26 cellular contexts compared by ENCODE assay signal in genomic region chr9:92896037-92896436, GRCh38. TPM values are rescaled to one million over a fixed set of nuclear protein-coding genes. Genes with fewer than 3 reads are reported as not detected.
"Had no signal": no experiment of that assay in that cellular context is flagged by ENCODE, and none has a peak within 500 bp of the region (broad histone marks: within the 10 kb centered on the region; RNA-seq: fewer than 3 reads in every experiment).

No MANE protein-coding gene starts in this region.

- H3K4me1 Mint-ChIP-seq: brain had no signal

- H3K4me1 ChIP-seq: foreskin keratinocyte, neural progenitor cell, sigmoid colon, testis, uterus had no signal

- H3K9me3 ChIP-seq: sigmoid colon, testis, uterus had no signal

- H3K4me3 Mint-ChIP-seq: activated naive CD4-positive, alpha-beta T cell treated with anti-CD3 and anti-CD28 coated beads, Interleukin-2, amount 10 ng/mL, durations not matched to agents 7 days and 5 days; brain; naive thymus-derived CD4-positive, alpha-beta T cell; neural progenitor cell had no signal

- H3K9ac ChIP-seq: neural progenitor cell had no signal

- H3K27me3 ChIP-seq: neural progenitor cell, sigmoid colon, testis, uterus had no signal

- H3K27ac ChIP-seq: foreskin keratinocyte, neural progenitor cell, sigmoid colon, testis, uterus, VCaP had no signal

- H2AFZ ChIP-seq: neural progenitor cell had no signal

- H3K4me3 ChIP-seq: neural progenitor cell, sigmoid colon, smooth muscle cell, testis, uterus had no signal

- H3K36me3 ChIP-seq: neural progenitor cell, sigmoid colon, uterus had no signal

- DNase-seq: activated CD4-positive, CD25-positive, alpha-beta regulatory T cell treated with anti-CD3 and anti-CD28 coated beads, Interleukin-2, amount 50 U/mL, for 72 hours; activated CD8-positive, alpha-beta memory T cell treated with anti-CD3 and anti-CD28 coated beads, Interleukin-2, amount 50 U/mL, for 48 hours; activated effector memory CD4-positive, alpha-beta T cell treated with anti-CD3 and anti-CD28 coated beads, Interleukin-2, amount 50 U/mL, for 16 hours; activated naive CD4-positive, alpha-beta T cell treated with anti-CD3 and anti-CD28 coated beads, Interleukin-2, amount 10 ng/mL, durations not matched to agents 7 days and 5 days; activated T-cell treated with anti-CD3 and anti-CD28 coated beads, Interleukin-2, amount 50 U/mL, for 4 hours; aorta; dermis blood vessel endothelial cell; effector CD8-positive, alpha-beta T cell; erythroblast; foreskin keratinocyte; left colon; mesendoderm; naive thymus-derived CD4-positive, alpha-beta T cell; retina; sigmoid colon; stimulated activated CD4-positive, alpha-beta T cell treated with anti-CD3 and anti-CD28 coated beads, Interleukin-2, amount 100 ng/mL, for 48 hours; stimulated activated CD8-positive, alpha-beta memory T cell treated with anti-CD3 and anti-CD28 coated beads, Interleukin-4, amount 100 ng/mL, for 48 hours; stimulated activated naive CD4-positive, alpha-beta T cell; testis; trophoblast cell; uterus had no signal

- H3K4me2 ChIP-seq: neural progenitor cell, smooth muscle cell had no signal

- H3K27ac Mint-ChIP-seq: activated naive CD4-positive, alpha-beta T cell treated with anti-CD3 and anti-CD28 coated beads, Interleukin-2, amount 10 ng/mL, durations not matched to agents 7 days and 5 days; brain had no signal

- ATAC-seq: activated T-cell treated with anti-CD3 and anti-CD28 coated beads, Interleukin-2, amount 50 U/mL, for 4 hours; foreskin keratinocyte; left colon; naive thymus-derived CD4-positive, alpha-beta T cell had no signal

- H3K36me3 Mint-ChIP-seq: activated naive CD4-positive, alpha-beta T cell treated with anti-CD3 and anti-CD28 coated beads, Interleukin-2, amount 10 ng/mL, durations not matched to agents 7 days and 5 days; brain; naive thymus-derived CD4-positive, alpha-beta T cell; neural progenitor cell had no signal

- H3K9me3 Mint-ChIP-seq: activated naive CD4-positive, alpha-beta T cell treated with anti-CD3 and anti-CD28 coated beads, Interleukin-2, amount 10 ng/mL, durations not matched to agents 7 days and 5 days; activated T-cell treated with anti-CD3 and anti-CD28 coated beads, Interleukin-2, amount 50 U/mL, for 4 hours had no signal

- H3K27me3 Mint-ChIP-seq: naive thymus-derived CD4-positive, alpha-beta T cell had no signal

RNA-seq across cellular contexts. Expression of gene FGD3, which starts 51.3 kb away (rescaled TPM):
- total RNA-seq: glomerular endothelial cell had no signal
